9 cellular contexts compared by ENCODE assay signal in the genomic region with DNA sequence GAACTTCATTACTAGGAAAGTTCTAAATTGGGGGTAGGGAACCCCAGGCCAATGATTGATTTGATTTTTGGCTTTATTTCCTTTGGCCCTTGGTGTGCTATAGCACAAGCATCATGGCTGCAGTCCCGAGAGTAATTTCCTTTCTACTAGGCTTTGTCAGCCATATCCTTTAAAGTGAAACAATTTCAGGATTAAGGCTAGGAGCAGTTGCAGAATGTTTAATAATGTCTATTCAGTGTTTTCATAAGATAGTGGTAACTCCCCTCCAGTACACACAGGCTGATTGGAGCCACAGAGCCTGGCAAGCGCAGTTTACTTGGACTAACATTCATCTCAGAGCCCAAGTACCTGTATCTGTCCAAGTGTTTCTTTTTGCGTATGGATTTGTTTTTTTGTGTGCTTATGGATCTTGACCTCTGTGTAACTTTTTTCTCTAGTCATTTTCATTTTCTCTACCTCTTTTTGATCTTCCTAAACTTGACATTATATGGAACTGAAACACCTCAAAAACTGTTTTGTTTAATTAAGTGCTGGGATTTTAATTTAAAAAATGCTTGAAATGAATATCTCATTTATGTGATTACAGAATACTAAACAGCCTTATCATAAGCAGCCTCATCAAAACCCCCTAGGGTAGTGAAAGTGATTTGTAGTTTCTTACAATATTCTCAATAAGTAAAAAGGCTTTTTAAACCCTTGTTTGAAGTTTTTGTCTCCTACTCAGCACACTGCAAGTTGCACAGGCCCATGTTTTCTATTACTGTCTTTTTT. TPM values are rescaled to one million over a fixed set of nuclear protein-coding genes. Genes with fewer than 3 reads are reported as not detected.
DNase-seq lines count a peak whose midpoint lies in the region; ATAC-seq and TF ChIP-seq lines count a peak whose summit lies in the region.
"Had no signal": no experiment of that assay in that cellular context is flagged by ENCODE, and none has a peak within 500 bp of the region (broad histone marks: within the 10 kb centered on the region; RNA-seq: fewer than 3 reads in every experiment).

No MANE protein-coding gene starts in this region.

- H3K4me3 Mint-ChIP-seq in CD8-positive, alpha-beta T cell: peak overlapping the region; percentile 55
- peak overlapping the region; percentile 30 to 78 (median 62) for H3K4me3 Mint-ChIP-seq in naive thymus-derived CD4-positive, alpha-beta T cell

- H3K9me3 ChIP-seq in CD8-positive, alpha-beta T cell (ENCODE audit: low read length): no peaks in the 10 kb centered on the region
- H3K9me3 ChIP-seq in KOPT-K1 (ENCODE audit: insufficient read depth, low read length, poor library complexity, severe bottlenecking): no peaks in the 10 kb centered on the region
- H3K9me3 ChIP-seq in naive thymus-derived CD4-positive, alpha-beta T cell (ENCODE audit: control insufficient read depth in 2 of 3, low read length in 3 of 3): no peaks in the 10 kb centered on the region
- H3K9me3 ChIP-seq: sigmoid colon had no signal

- H3K9me3 Mint-ChIP-seq in CD8-positive, alpha-beta T cell: no peaks in the 10 kb centered on the region
- H3K9me3 Mint-ChIP-seq in naive thymus-derived CD4-positive, alpha-beta T cell: no peaks in the 10 kb centered on the region

- no peak for ATAC-seq in CD8-positive, alpha-beta T cell
- no peak for ATAC-seq in naive thymus-derived CD4-positive, alpha-beta T cell
- ATAC-seq in HG02840 (IDR thresholded peaks at IDR 0.05; ENCODE audit: low FRiP score, unreplicated experiment): no peak

- peaks cover 5% of the 10 kb centered on the region for H3K36me3 Mint-ChIP-seq in CD8-positive, alpha-beta T cell
- peaks cover 4 to 19% (median 5%) of the 10 kb centered on the region in 5 donors for H3K36me3 Mint-ChIP-seq in naive thymus-derived CD4-positive, alpha-beta T cell

- POLR2A ChIA-PET in CD8-positive, alpha-beta T cell (lab: Charles Lee): interaction anchor here (0.8 to 1.9 kb wide), 4 partner anchors 10 to 65 kb away, joined by 3 to 6 read pairs (median 4); no protein-coding TSS in a partner anchor
- POLR2A ChIA-PET in naive thymus-derived CD4-positive, alpha-beta T cell (lab: Charles Lee): interaction anchor here (4.0 kb wide), 1 partner anchor 17 kb away, joined by 26 read pairs; no protein-coding TSS in a partner anchor

- peaks cover 87% of the 10 kb centered on the region for H3K4me1 ChIP-seq in CD8-positive, alpha-beta T cell (ENCODE audit: insufficient read depth, low read length)
- H3K4me1 ChIP-seq in naive thymus-derived CD4-positive, alpha-beta T cell (ENCODE audit: control insufficient read depth in 2 of 2, insufficient read depth in 2 of 2, low read length in 2 of 2): peaks cover 59 to 64% of the 10 kb centered on the region in 2 donors

- H3K36me3 ChIP-seq in CD8-positive, alpha-beta T cell (ENCODE audit: insufficient read depth, low read length): no peaks in the 10 kb centered on the region
- H3K36me3 ChIP-seq in KOPT-K1 (ENCODE audit: insufficient read depth, low read length): no peaks in the 10 kb centered on the region
- no peaks in the 10 kb centered on the region for H3K36me3 ChIP-seq in naive thymus-derived CD4-positive, alpha-beta T cell (ENCODE audit: control insufficient read depth in 2 of 3, insufficient read depth in 3 of 3, low read length in 3 of 3)
- H3K36me3 ChIP-seq: sigmoid colon had no signal

- no peak overlapping the region for H3K27ac ChIP-seq in CD8-positive, alpha-beta T cell (ENCODE audit: low read depth, low read length)
- H3K27ac ChIP-seq in KOPT-K1 (ENCODE audit: low read depth, low read length, poor library complexity, severe bottlenecking) (peak overlapping the region; percentile 28), coronary artery (peak overlapping the region in 1 of 2 donors; percentile 7)
- H3K27ac ChIP-seq in naive thymus-derived CD4-positive, alpha-beta T cell (ENCODE audit: low read depth, low read length): peak overlapping the region; percentile 30
- H3K27ac ChIP-seq: sigmoid colon had no signal

- intact Hi-C loops in CD8-positive, alpha-beta T cell (cut with DNase I, micrococcal nuclease): loop anchor here in 1 of 2 experiments (5.0 to 10.0 kb wide), 2 partner anchors 34 to 1703 kb away; partner anchors contain the start of gene SEPSECS
- intact Hi-C loops in naive thymus-derived CD4-positive, alpha-beta T cell (cut with micrococcal nuclease): no loop called here

- H3K27me3 ChIP-seq in CD8-positive, alpha-beta T cell (ENCODE audit: insufficient read depth, low read length): no peaks in the 10 kb centered on the region
- H3K27me3 ChIP-seq in naive thymus-derived CD4-positive, alpha-beta T cell (ENCODE audit: control insufficient read depth in 2 of 2, insufficient read depth in 2 of 2, low read length in 2 of 2): no peaks in the 10 kb centered on the region
- H3K27me3 ChIP-seq: sigmoid colon had no signal

- no peak for TF ChIP-seq CTCF in CD8-positive, alpha-beta T cell (IDR thresholded peaks at IDR 0.05)
- TF ChIP-seq CTCF in coronary artery (IDR thresholded peaks at IDR 0.05): no peak

- DNase-seq in CD8-positive, alpha-beta T cell: no peak
- no peak for DNase-seq in coronary artery (ENCODE audit: low spot score)
- DNase-seq in naive thymus-derived CD4-positive, alpha-beta T cell: no peak
- DNase-seq in activated CD4-positive, CD25-positive, alpha-beta regulatory T cell treated with anti-CD3 and anti-CD28 coated beads, Interleukin-2, amount 50 U/mL, for 72 hours: no peak
- no peak for DNase-seq in NCI-H82 (lab: John Stamatoyannopoulos, UW)
- DNase-seq: NCI-H526, sigmoid colon had no signal

- peaks cover 89% of the 10 kb centered on the region for H3K4me1 Mint-ChIP-seq in CD8-positive, alpha-beta T cell (ENCODE audit: low read depth)
- peaks cover 69 to 95% (median 90%) of the 10 kb centered on the region in 7 donors for H3K4me1 Mint-ChIP-seq in naive thymus-derived CD4-positive, alpha-beta T cell

- no peaks in the 10 kb centered on the region for H3K27me3 Mint-ChIP-seq in CD8-positive, alpha-beta T cell (ENCODE audit: low read depth)
- no peaks in the 10 kb centered on the region for H3K27me3 Mint-ChIP-seq in naive thymus-derived CD4-positive, alpha-beta T cell

- CTCF ChIA-PET in CD8-positive, alpha-beta T cell (lab: Charles Lee): interaction anchor here (1.2 kb wide), 1 partner anchor 45 kb away, joined by 3 read pairs; no protein-coding TSS in a partner anchor
- CTCF ChIA-PET in naive thymus-derived CD4-positive, alpha-beta T cell (lab: Charles Lee): no interaction called here

- no peak overlapping the region for H3K4me3 ChIP-seq in CD8-positive, alpha-beta T cell (ENCODE audit: low read depth, low read length)
- H3K4me3 ChIP-seq in coronary artery: peak overlapping the region; percentile 35
- H3K4me3 ChIP-seq in naive thymus-derived CD4-positive, alpha-beta T cell (ENCODE audit: low read length): no peak overlapping the region
- H3K4me3 ChIP-seq: sigmoid colon had no signal

- peak overlapping the region; percentile 50 for H3K27ac Mint-ChIP-seq in CD8-positive, alpha-beta T cell
- H3K27ac Mint-ChIP-seq in naive thymus-derived CD4-positive, alpha-beta T cell: peak overlapping the region; percentile 1 to 79 (median 47)

RNA-seq across cellular contexts. Expression of gene STIM2, which starts 7.5 kb away (rescaled TPM):
- 10 to 100 TPM; 61.1 to 67.0 TPM for total RNA-seq in CD8-positive, alpha-beta T cell
- 100 to 1,000 TPM in 1 of 5 experiments, 10 to 100 TPM in 4; 61.7 to 103 (median 74.5) TPM for total RNA-seq in naive thymus-derived CD4-positive, alpha-beta T cell
- polyA plus RNA-seq in naive thymus-derived CD4-positive, alpha-beta T cell: 10 to 100 TPM; 24.6 to 38.4 TPM
